22 cellular contexts compared by ENCODE assay signal in the genomic region with DNA sequence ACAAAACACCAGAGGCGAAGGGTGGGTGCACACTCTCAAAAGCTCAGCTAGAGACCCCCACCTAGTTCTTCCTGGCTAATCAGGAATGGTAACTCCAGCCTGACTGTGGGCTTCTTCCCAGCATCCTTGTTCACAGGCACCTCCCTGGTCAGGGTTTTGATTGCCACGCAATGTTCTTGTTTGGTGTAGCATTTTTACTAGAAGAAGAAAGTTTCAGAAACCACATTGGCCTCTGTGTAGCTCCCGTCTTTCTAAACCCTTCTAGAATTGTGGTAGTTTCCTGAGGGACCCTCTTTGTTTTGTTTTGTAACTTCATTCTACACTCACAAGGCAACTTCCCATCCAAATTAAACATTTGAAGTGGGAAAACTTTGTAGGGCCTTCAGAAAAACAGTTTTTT.
"Had no signal": no experiment of that assay in that cellular context is flagged by ENCODE, and none has a peak within 500 bp of the region (broad histone marks: within the 10 kb centered on the region; RNA-seq: fewer than 3 reads in every experiment).

No MANE protein-coding gene starts in this region.

- H3K9me3 Mint-ChIP-seq: activated naive CD4-positive, alpha-beta T cell treated with anti-CD3 and anti-CD28 coated beads, Interleukin-2, amount 50 U/mL, for 72 hours; central memory CD8-positive, alpha-beta T cell; immature natural killer cell; WTC11 had no signal

- H3K4me1 Mint-ChIP-seq: central memory CD8-positive, alpha-beta T cell; immature natural killer cell had no signal

- H3K4me3 Mint-ChIP-seq: central memory CD8-positive, alpha-beta T cell; immature natural killer cell; WTC11 had no signal

- H3K36me3 ChIP-seq: brain microvascular endothelial cell, left ventricle myocardium inferior, thyroid gland had no signal

- H3K27me3 ChIP-seq: brain microvascular endothelial cell, spleen, thyroid gland had no signal

- ATAC-seq: activated naive CD4-positive, alpha-beta T cell treated with anti-CD3 and anti-CD28 coated beads, Interleukin-2, amount 50 U/mL, for 72 hours; stimulated activated naive CD8-positive, alpha-beta T cell treated with anti-CD3 and anti-CD28 coated beads, Interleukin-15, Interleukin-2, amounts not matched to agents 100 U/mL and 50 U/mL, for 24 hours had no signal

- H3K27ac Mint-ChIP-seq: activated naive CD4-positive, alpha-beta T cell treated with anti-CD3 and anti-CD28 coated beads, Interleukin-2, amount 50 U/mL, for 72 hours; immature natural killer cell; WTC11 had no signal

- DNase-seq: activated T-cell treated with anti-CD3 and anti-CD28 coated beads, Interleukin-2, amount 50 U/mL, for 1 hour; aorta; brain microvascular endothelial cell; effector memory CD4-positive, alpha-beta T cell; foreskin melanocyte; immature natural killer cell; kidney glomerular epithelial cell; left ventricle myocardium inferior; mesenchymal stem cell; occipital lobe; posterior cingulate gyrus; retina; spleen; stimulated activated CD4-positive, alpha-beta T cell treated with anti-CD3 and anti-CD28 coated beads, Interleukin-4, amount 100 ng/mL, for 1 hour; stimulated activated naive CD8-positive, alpha-beta T cell treated with anti-CD3 and anti-CD28 coated beads, Interleukin-15, Interleukin-2, amounts not matched to agents 100 U/mL and 50 U/mL, for 24 hours; substantia nigra; T-helper 9 cell; thyroid gland had no signal

- H3K36me3 Mint-ChIP-seq: activated naive CD4-positive, alpha-beta T cell treated with anti-CD3 and anti-CD28 coated beads, Interleukin-2, amount 50 U/mL, for 72 hours; WTC11 had no signal

- H3K4me3 ChIP-seq: left ventricle myocardium inferior, spleen, thyroid gland had no signal

- FAIRE-seq: colon had no signal

- H3K27ac ChIP-seq: brain microvascular endothelial cell, left ventricle myocardium inferior, spleen had no signal

- H3K9me3 ChIP-seq: left ventricle myocardium inferior, spleen, thyroid gland had no signal
